11 cellular contexts compared by ENCODE assay signal in genomic region chr1:17545354-17545753, GRCh38. TPM values are rescaled to one million over a fixed set of nuclear protein-coding genes. Genes with fewer than 3 reads are reported as not detected.
A peak's percentile ranks its signal among the peaks of the same experiment; 100 is the strongest.
DNase-seq lines count a peak whose midpoint lies in the region; ATAC-seq, FAIRE-seq and TF ChIP-seq lines count a peak whose summit lies in the region.
"Had no signal": no experiment of that assay in that cellular context is flagged by ENCODE, and none has a peak within 500 bp of the region (broad histone marks: within the 10 kb centered on the region; RNA-seq: fewer than 3 reads in every experiment).

No MANE protein-coding gene starts in this region.

- H3K9me1 ChIP-seq in keratinocyte (ENCODE audit: control insufficient read depth, extremely low read depth, insufficient read depth, low read length): no peaks in the 10 kb centered on the region

- H3K27ac ChIP-seq in keratinocyte (ENCODE audit: control insufficient read depth, insufficient read depth, low read length) (no peak overlapping the region), thoracic aorta (peak overlapping the region; percentile 79 to 99)

- no peak overlapping the region for H3K4me3 ChIP-seq in cardiac fibroblast (replicated peaks in 1 of 2; ENCODE audit: low read depth in 2 of 2, low read length in 2 of 2)
- H3K4me3 ChIP-seq in keratinocyte (ENCODE audit: control insufficient read depth in 2 of 3, extremely low read depth in 1 of 3, insufficient read depth in 2 of 3, low read depth in 1 of 3, low read length in 3 of 3): no peak overlapping the region
- peak overlapping the region; percentile 32 for H3K4me3 ChIP-seq in thoracic aorta

- dilution Hi-C loops in keratinocyte (cut with MboI; ENCODE audit: extremely low pct_ligation_motif_present, low sequenced_read_pairs): no loop called here

- ATAC-seq in thoracic aorta (ENCODE audit: insufficient number of reproducible peaks, low FRiP score, low read depth) (peak; percentile 57), HG02840 (IDR thresholded peaks at IDR 0.05; ENCODE audit: low FRiP score, unreplicated experiment) (no peak)

- no peak overlapping the region for H3K9ac ChIP-seq in keratinocyte (ENCODE audit: control insufficient read depth, extremely low read depth, insufficient read depth, low read length)

- FAIRE-seq in keratinocyte (lab: Jason Lieb, UNC): peak; percentile 87
- FAIRE-seq: G401.6 had no signal

- H3K36me3 ChIP-seq in keratinocyte (ENCODE audit: control insufficient read depth in 2 of 2, extremely low read depth in 1 of 2, insufficient read depth in 2 of 2, low read length in 2 of 2) (no peaks in the 10 kb centered on the region), thoracic aorta (no peaks in the 10 kb centered on the region)

- H3K4me2 ChIP-seq in keratinocyte (ENCODE audit: control insufficient read depth, extremely low read depth, insufficient read depth, low read depth, low read length): no peak overlapping the region

- H4K20me1 ChIP-seq in keratinocyte (ENCODE audit: control insufficient read depth, extremely low read depth, insufficient read depth, low read length): no peaks in the 10 kb centered on the region

- H2AFZ ChIP-seq in keratinocyte (ENCODE audit: control insufficient read depth, low read length): no peak overlapping the region

- H3K9me3 ChIP-seq in keratinocyte (ENCODE audit: control insufficient read depth, low read depth, low read length) (no peaks in the 10 kb centered on the region), thoracic aorta (no peaks in the 10 kb centered on the region)

- no peaks in the 10 kb centered on the region for H3K27me3 ChIP-seq in keratinocyte (ENCODE audit: control insufficient read depth, extremely low read depth, insufficient read depth, low read length)
- H3K27me3 ChIP-seq in thoracic aorta (replicated peaks; ENCODE audit: insufficient read depth): no peaks in the 10 kb centered on the region

- CTCF ChIA-PET in HEK293T (lab: Yijun Ruan, JAX): interaction anchor here (0.7 kb wide), 1 partner anchor 61 kb away, joined by 3 read pairs; no protein-coding TSS in a partner anchor

- TF ChIP-seq CTCF in cardiac fibroblast (IDR thresholded peaks at IDR 0.05; ENCODE audit: low read depth, low read length) (no peak), keratinocyte (optimal IDR thresholded peaks at IDR 0.05 in 1 of 3, IDR thresholded peaks at IDR 0.05 in 1 of 3, conservative IDR thresholded peaks at IDR 0.05 in 1 of 3; ENCODE audit: extremely low read depth in 1 of 3, insufficient read depth in 2 of 3, low read length in 3 of 3) (no peak), thoracic aorta (IDR thresholded peaks at IDR 0.05) (no peak)

- H3K4me1 ChIP-seq in keratinocyte (ENCODE audit: control insufficient read depth, extremely low read depth, insufficient read depth, low read length): peaks cover 8% of the 10 kb centered on the region
- H3K4me1 ChIP-seq in thoracic aorta (ENCODE audit: control insufficient read depth in 1 of 2, low read depth in 2 of 2): peaks cover 57 to 92% of the 10 kb centered on the region in 2 donors

- POLR2A ChIA-PET in HEK293T (lab: Yijun Ruan, JAX): no interaction called here

- peak; percentile 44 for DNase-seq in HT-29 (ENCODE audit: low spot score)
- DNase-seq in cardiac fibroblast (ENCODE audit: low read depth in 2 of 2): peak; percentile 66 to 77
- no peak for DNase-seq in keratinocyte (ENCODE audit: low read depth, low spot score)
- no peak for DNase-seq in thoracic aorta (ENCODE audit: low spot score)
- DNase-seq in HEK293T (ENCODE audit: extremely low spot score): no peak
- DNase-seq in SHP77 treated with DMSO at 0.1 percent for 48 hours (lab: John Stamatoyannopoulos, UW): no peak
- DNase-seq in SK-N-DZ (ENCODE audit: low spot score): no peak
- DNase-seq: activated T-cell treated with anti-CD3 and anti-CD28 coated beads, Interleukin-2, amount 50 U/mL, for 48 hours; NCI-H187 had no signal

- no peaks in the 10 kb centered on the region for H3K79me2 ChIP-seq in keratinocyte (ENCODE audit: control insufficient read depth, insufficient read depth, low read length)

TF ChIP-seq in HEK293T, 16 proteins besides CTCF, POLR2A, EP300 and RAD21:
- TF ChIP-seq PKNOX1 (IDR thresholded peaks at IDR 0.05) (no peak), BHLHE40 (IDR thresholded peaks at IDR 0.05; ENCODE audit: borderline replicate concordance) (no peak), LEF1 (IDR thresholded peaks at IDR 0.05; ENCODE audit: borderline replicate concordance) (no peak), ELF4 (IDR thresholded peaks at IDR 0.05) (no peak), SUZ12 (IDR thresholded peaks at IDR 0.05) (no peak), FOXA1 (IDR thresholded peaks at IDR 0.05) (no peak), TARDBP (IDR thresholded peaks at IDR 0.05) (no peak), SP1 (IDR thresholded peaks at IDR 0.05) (no peak), ARNT (IDR thresholded peaks at IDR 0.05) (no peak), ZNF384 (IDR thresholded peaks at IDR 0.05) (no peak), L3MBTL2 (conservative IDR thresholded peaks at IDR 0.05) (no peak), HDGF (IDR thresholded peaks at IDR 0.05; ENCODE audit: borderline replicate concordance) (no peak), FOXM1 (IDR thresholded peaks at IDR 0.05; ENCODE audit: borderline replicate concordance) (no peak), FOXK2 (IDR thresholded peaks at IDR 0.05) (no peak), CTBP1 (IDR thresholded peaks at IDR 0.05; ENCODE audit: borderline replicate concordance) (no peak), NFRKB (IDR thresholded peaks at IDR 0.05) (no peak)
TF ChIP-seq in HEK293T: peak in this region for 0.

RNA-seq across cellular contexts. Expression of gene ARHGEF10L, which starts 5.9 kb away (rescaled TPM):
- total RNA-seq in HT-29 (2014; rRNA removed; shearing (Covaris generic)): 54.2 and 56.1 TPM in 2 replicates
- 2.4 to 5.1 TPM (median 2.8 TPM) in 3 replicates for polyA plus RNA-seq in keratinocyte
- 7.3 TPM for polyA plus RNA-seq in keratinocyte (2011; ENCODE audit: low read depth)
- 2.2 and 4.3 TPM in 2 replicates for polyA plus RNA-seq in keratinocyte (2011; cell fraction: cytosol; rRNA removed)
- 6.9 and 9.2 TPM in 2 replicates for polyA plus RNA-seq in keratinocyte (2011; cell fraction: nucleus; rRNA removed)
- polyA plus RNA-seq in keratinocyte (2012; ENCODE audit: low replicate concordance): 3.7 and 23.1 TPM in 2 replicates
- polyA minus RNA-seq in keratinocyte: 6.2 to 11.5 TPM (median 9.0 TPM) in 3 replicates
- polyA minus RNA-seq in keratinocyte (2011; cell fraction: cytosol; rRNA and poly(A)+ RNA removed): 8.6 TPM
- 13.2 and 16.2 TPM in 2 replicates for polyA minus RNA-seq in keratinocyte (2011; cell fraction: nucleus; rRNA and poly(A)+ RNA removed)
- total RNA-seq in thoracic aorta: 100 to 1,000 TPM; 226 to 301 TPM
- polyA plus RNA-seq in SK-N-DZ (2014; cell fraction: cytosol; rRNA removed): 14.8 and 17.7 TPM in 2 replicates
- 33.8 and 51.0 TPM in 2 replicates for polyA plus RNA-seq in SK-N-DZ (2014; cell fraction: nucleus; rRNA removed)

Comparison
In these comparisons a context has a peak if more than half of its experiments do, and no peak if none do; other contexts are left out.
1. DNase-seq: peak in HT-29 (single experiment) and cardiac fibroblast (2 of 2); none in keratinocyte (single experiment), thoracic aorta (single experiment), HEK293T (single experiment), SHP77 treated with DMSO at 0.1 percent for 48 hours (single experiment) and SK-N-DZ (single experiment).